In genomic region chr3:194485876-194486539, GRCh38 we compare ENCODE assay signal across 1 cellular context.
TF ChIP-seq lines count a peak whose summit lies in the region.

No MANE protein-coding gene starts in this region.

TF ChIP-seq in K562, 482 proteins besides CTCF, POLR2A, EP300 and RAD21 (continued from another document and continues in another):
- TF ChIP-seq POLR2B (IDR thresholded peaks at IDR 0.05; ENCODE audit: low read depth, partially characterized antibody): no peak
- TF ChIP-seq MXI1 (IDR thresholded peaks at IDR 0.05; ENCODE audit: low read depth, low read length): no peak
- no peak for TF ChIP-seq SMAD3 (CRISPR knock-in tag; conservative IDR thresholded peaks at IDR 0.05)
- TF ChIP-seq HNRNPLL (IDR thresholded peaks at IDR 0.05; ENCODE audit: low read depth, low read length, poor library complexity, severe bottlenecking): no peak
- TF ChIP-seq GTF2E2 (tag; IDR thresholded peaks at IDR 0.05): no peak
- no peak for TF ChIP-seq BHLHE40 (IDR thresholded peaks at IDR 0.05; ENCODE audit: low read length)
- TF ChIP-seq, protein P1, sequence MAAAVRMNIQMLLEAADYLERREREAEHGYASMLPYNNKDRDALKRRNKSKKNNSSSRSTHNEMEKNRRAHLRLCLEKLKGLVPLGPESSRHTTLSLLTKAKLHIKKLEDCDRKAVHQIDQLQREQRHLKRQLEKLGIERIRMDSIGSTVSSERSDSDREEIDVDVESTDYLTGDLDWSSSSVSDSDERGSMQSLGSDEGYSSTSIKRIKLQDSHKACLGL (CRISPR knock-in tag; IDR thresholded peaks at IDR 0.05; ENCODE audit: borderline replicate concordance, poor library complexity, severe bottlenecking): no peak
- TF ChIP-seq KLF10 (CRISPR knock-in tag; IDR thresholded peaks at IDR 0.05): no peak
- TF ChIP-seq CREM (IDR thresholded peaks at IDR 0.05; ENCODE audit: low read depth): no peak
- TF ChIP-seq, protein P2, sequence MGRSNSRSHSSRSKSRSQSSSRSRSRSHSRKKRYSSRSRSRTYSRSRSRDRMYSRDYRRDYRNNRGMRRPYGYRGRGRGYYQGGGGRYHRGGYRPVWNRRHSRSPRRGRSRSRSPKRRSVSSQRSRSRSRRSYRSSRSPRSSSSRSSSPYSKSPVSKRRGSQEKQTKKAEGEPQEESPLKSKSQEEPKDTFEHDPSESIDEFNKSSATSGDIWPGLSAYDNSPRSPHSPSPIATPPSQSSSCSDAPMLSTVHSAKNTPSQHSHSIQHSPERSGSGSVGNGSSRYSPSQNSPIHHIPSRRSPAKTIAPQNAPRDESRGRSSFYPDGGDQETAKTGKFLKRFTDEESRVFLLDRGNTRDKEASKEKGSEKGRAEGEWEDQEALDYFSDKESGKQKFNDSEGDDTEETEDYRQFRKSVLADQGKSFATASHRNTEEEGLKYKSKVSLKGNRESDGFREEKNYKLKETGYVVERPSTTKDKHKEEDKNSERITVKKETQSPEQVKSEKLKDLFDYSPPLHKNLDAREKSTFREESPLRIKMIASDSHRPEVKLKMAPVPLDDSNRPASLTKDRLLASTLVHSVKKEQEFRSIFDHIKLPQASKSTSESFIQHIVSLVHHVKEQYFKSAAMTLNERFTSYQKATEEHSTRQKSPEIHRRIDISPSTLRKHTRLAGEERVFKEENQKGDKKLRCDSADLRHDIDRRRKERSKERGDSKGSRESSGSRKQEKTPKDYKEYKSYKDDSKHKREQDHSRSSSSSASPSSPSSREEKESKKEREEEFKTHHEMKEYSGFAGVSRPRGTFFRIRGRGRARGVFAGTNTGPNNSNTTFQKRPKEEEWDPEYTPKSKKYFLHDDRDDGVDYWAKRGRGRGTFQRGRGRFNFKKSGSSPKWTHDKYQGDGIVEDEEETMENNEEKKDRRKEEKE (IDR thresholded peaks at IDR 0.05; ENCODE audit: borderline replicate concordance in 1 of 2, control insufficient read depth in 1 of 2, low read depth in 2 of 2, low read length in 1 of 2): no peak
- no peak for TF ChIP-seq TARDBP (IDR thresholded peaks at IDR 0.05)
- TF ChIP-seq ZNF184 (CRISPR knock-in tag; IDR thresholded peaks at IDR 0.05): no peak
- TF ChIP-seq ZNF584 (CRISPR knock-in tag; IDR thresholded peaks at IDR 0.05; ENCODE audit: low read depth): no peak
- TF ChIP-seq ZNF41 (CRISPR knock-in tag; conservative IDR thresholded peaks at IDR 0.05): no peak
- TF ChIP-seq NFRKB (IDR thresholded peaks at IDR 0.05; ENCODE audit: low read depth): no peak
- TF ChIP-seq ZKSCAN3 (CRISPR knock-in tag; IDR thresholded peaks at IDR 0.05): no peak
- no peak for TF ChIP-seq MYNN (IDR thresholded peaks at IDR 0.05)
- no peak for TF ChIP-seq MYNN (CRISPR knock-in tag; IDR thresholded peaks at IDR 0.05)
- TF ChIP-seq, protein P3, sequence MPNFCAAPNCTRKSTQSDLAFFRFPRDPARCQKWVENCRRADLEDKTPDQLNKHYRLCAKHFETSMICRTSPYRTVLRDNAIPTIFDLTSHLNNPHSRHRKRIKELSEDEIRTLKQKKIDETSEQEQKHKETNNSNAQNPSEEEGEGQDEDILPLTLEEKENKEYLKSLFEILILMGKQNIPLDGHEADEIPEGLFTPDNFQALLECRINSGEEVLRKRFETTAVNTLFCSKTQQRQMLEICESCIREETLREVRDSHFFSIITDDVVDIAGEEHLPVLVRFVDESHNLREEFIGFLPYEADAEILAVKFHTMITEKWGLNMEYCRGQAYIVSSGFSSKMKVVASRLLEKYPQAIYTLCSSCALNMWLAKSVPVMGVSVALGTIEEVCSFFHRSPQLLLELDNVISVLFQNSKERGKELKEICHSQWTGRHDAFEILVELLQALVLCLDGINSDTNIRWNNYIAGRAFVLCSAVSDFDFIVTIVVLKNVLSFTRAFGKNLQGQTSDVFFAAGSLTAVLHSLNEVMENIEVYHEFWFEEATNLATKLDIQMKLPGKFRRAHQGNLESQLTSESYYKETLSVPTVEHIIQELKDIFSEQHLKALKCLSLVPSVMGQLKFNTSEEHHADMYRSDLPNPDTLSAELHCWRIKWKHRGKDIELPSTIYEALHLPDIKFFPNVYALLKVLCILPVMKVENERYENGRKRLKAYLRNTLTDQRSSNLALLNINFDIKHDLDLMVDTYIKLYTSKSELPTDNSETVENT (CRISPR knock-in tag; IDR thresholded peaks at IDR 0.05): no peak
- TF ChIP-seq ZNF766 (CRISPR knock-in tag; conservative IDR thresholded peaks at IDR 0.05): no peak
- no peak for TF ChIP-seq MTF1 (CRISPR knock-in tag; IDR thresholded peaks at IDR 0.05; ENCODE audit: borderline replicate concordance)
- TF ChIP-seq PTTG1 (tag; IDR thresholded peaks at IDR 0.05; ENCODE audit: low read depth): no peak
- TF ChIP-seq KDM1A (IDR thresholded peaks at IDR 0.05): no peak
- TF ChIP-seq CLOCK (CRISPR knock-in tag; IDR thresholded peaks at IDR 0.05; ENCODE audit: borderline replicate concordance): no peak
- TF ChIP-seq, protein P4, sequence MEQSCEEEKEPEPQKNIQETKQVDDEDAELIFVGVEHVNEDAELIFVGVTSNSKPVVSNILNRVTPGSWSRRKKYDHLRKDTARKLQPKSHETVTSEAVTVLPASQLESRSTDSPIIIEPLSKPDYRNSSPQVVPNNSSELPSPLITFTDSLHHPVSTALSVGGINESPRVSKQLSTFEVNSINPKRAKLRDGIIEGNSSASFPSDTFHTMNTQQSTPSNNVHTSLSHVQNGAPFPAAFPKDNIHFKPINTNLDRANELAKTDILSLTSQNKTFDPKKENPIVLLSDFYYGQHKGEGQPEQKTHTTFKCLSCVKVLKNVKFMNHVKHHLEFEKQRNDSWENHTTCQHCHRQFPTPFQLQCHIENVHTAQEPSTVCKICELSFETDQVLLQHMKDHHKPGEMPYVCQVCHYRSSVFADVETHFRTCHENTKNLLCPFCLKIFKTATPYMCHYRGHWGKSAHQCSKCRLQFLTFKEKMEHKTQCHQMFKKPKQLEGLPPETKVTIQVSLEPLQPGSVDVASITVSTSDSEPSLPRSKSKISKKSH (CRISPR knock-in tag; IDR thresholded peaks at IDR 0.05): no peak
- no peak for TF ChIP-seq MAFG (tag; conservative IDR thresholded peaks at IDR 0.05)
- TF ChIP-seq ZNF384 (IDR thresholded peaks at IDR 0.05; ENCODE audit: low read depth, low read length): no peak
- no peak for TF ChIP-seq FOXJ2 (tag; IDR thresholded peaks at IDR 0.05)
- TF ChIP-seq SUPT5H (IDR thresholded peaks at IDR 0.05): 0 out of 2 replicates have a peak, but pooled peaks have one; percentile 33
- TF ChIP-seq PURB (CRISPR knock-in tag; IDR thresholded peaks at IDR 0.05; ENCODE audit: low read depth): no peak
- TF ChIP-seq ZNF407 (IDR thresholded peaks at IDR 0.05; ENCODE audit: low read depth): no peak
- peak; percentile 9; the same call in 1 of the 2 replicates for TF ChIP-seq PHF8 (IDR thresholded peaks at IDR 0.05; ENCODE audit: borderline replicate concordance, low read length)
- no peak for TF ChIP-seq BDP1 (IDR thresholded peaks at IDR 0.05; ENCODE audit: insufficient read depth, insufficient read length)
- no peak for TF ChIP-seq ETV5 (CRISPR knock-in tag; IDR thresholded peaks at IDR 0.05; ENCODE audit: low read depth)
- no peak for TF ChIP-seq NFE2L1 (tag; IDR thresholded peaks at IDR 0.05; ENCODE audit: borderline replicate concordance, low read depth)
- 0 out of 2 replicates have a peak, but pooled peaks have one; percentile 49 for TF ChIP-seq HDGF (IDR thresholded peaks at IDR 0.05)
- no peak for TF ChIP-seq ZBED1 (IDR thresholded peaks at IDR 0.05)
- TF ChIP-seq ZFX (CRISPR knock-in tag; IDR thresholded peaks at IDR 0.05): peak; percentile 61; the same call in 1 of the 2 replicates
- no peak for TF ChIP-seq LCOR (CRISPR knock-in tag; IDR thresholded peaks at IDR 0.05)
- no peak for TF ChIP-seq IFI16 (CRISPR knock-in tag; IDR thresholded peaks at IDR 0.05)
- no peak for TF ChIP-seq COPS2 (conservative IDR thresholded peaks at IDR 0.05)
- no peak for TF ChIP-seq SAFB2 (IDR thresholded peaks at IDR 0.05; ENCODE audit: borderline replicate concordance, low read depth, low read length, severe bottlenecking)
- TF ChIP-seq KLF1 (tag; IDR thresholded peaks at IDR 0.05): no peak
- TF ChIP-seq ZNF77 (CRISPR knock-in tag; IDR thresholded peaks at IDR 0.05): no peak
- no peak for TF ChIP-seq CBFA2T3 (IDR thresholded peaks at IDR 0.05)
- no peak for TF ChIP-seq ZNF232 (CRISPR knock-in tag; IDR thresholded peaks at IDR 0.05)
